In the genomic region with DNA sequence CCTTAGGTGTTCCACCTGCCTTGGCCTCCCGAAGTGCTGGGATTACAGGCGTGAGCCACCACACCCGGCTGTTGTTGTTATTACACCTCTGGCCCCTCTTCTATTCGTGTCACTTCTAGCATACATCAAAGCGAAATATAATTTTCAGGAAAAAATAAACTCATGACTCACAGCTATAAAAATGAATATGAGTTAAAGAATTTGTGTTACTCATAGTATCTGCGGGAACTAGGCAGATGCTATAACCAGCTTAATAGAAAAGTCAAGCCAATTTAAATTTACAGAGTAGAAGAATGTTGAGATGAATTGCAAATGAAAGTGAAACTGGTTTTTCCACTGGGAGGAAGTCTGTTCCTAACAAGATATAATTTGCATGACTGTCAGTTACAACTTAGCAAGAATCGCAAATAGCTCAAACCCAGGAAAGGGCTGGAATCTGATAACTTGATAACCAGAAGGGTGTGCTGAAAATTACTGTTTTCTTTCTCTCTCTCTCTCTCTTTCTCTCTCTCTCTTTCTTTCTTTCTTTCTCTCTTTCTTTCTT, we compare ENCODE assay signal across 1 cellular context.
TF ChIP-seq lines count a peak whose summit lies in the region.

No MANE protein-coding gene starts in this region.

TF ChIP-seq in K562, 482 proteins besides CTCF, POLR2A, EP300 and RAD21 (continued from another document and continues in another):
- TF ChIP-seq XRCC4 (IDR thresholded peaks at IDR 0.05; ENCODE audit: extremely low read depth, insufficient read depth, insufficient read length) (no peak), HNRNPK (IDR thresholded peaks at IDR 0.05; ENCODE audit: low read depth, low read length, poor library complexity, severe bottlenecking) (no peak), MEF2A (IDR thresholded peaks at IDR 0.05; ENCODE audit: control insufficient read depth, low read depth, low read length) (no peak), EWSR1 (IDR thresholded peaks at IDR 0.05; ENCODE audit: borderline replicate concordance, low read depth, partially characterized antibody) (no peak), ETV1 (tag; conservative IDR thresholded peaks at IDR 0.05; ENCODE audit: low read depth) (peak; percentile 67; the same call in 1 of the 2 replicates), CREB5 (CRISPR knock-in tag; IDR thresholded peaks at IDR 0.05) (no peak), MYNN (IDR thresholded peaks at IDR 0.05) (no peak), MYNN (CRISPR knock-in tag; IDR thresholded peaks at IDR 0.05) (no peak), ZNF707 (CRISPR knock-in tag; conservative IDR thresholded peaks at IDR 0.05) (no peak), RBM22 (IDR thresholded peaks at IDR 0.05; ENCODE audit: low read depth, low read length, poor library complexity, severe bottlenecking) (no peak), ZKSCAN1 (IDR thresholded peaks at IDR 0.05; ENCODE audit: low read depth, low read length) (no peak), ERF (CRISPR knock-in tag; IDR thresholded peaks at IDR 0.05) (no peak), DIDO1 (tag; IDR thresholded peaks at IDR 0.05; ENCODE audit: low read depth) (no peak), L3MBTL2 (IDR thresholded peaks at IDR 0.05) (peak; percentile 52; the same call in 1 of the 2 replicates), ETV5 (CRISPR knock-in tag; IDR thresholded peaks at IDR 0.05; ENCODE audit: low read depth) (no peak), GATAD2A (IDR thresholded peaks at IDR 0.05) (no peak), HIVEP1 (CRISPR knock-in tag; IDR thresholded peaks at IDR 0.05) (no peak), GABPB2 (CRISPR knock-in tag; conservative IDR thresholded peaks at IDR 0.05) (no peak), RBM39 (optimal IDR thresholded peaks at IDR 0.05; ENCODE audit: low read depth, low read length) (peak; percentile 83), SETDB1 (IDR thresholded peaks at IDR 0.05; ENCODE audit: low read length) (no peak), ARID1B (IDR thresholded peaks at IDR 0.05) (peak; percentile 72), CBX8 (IDR thresholded peaks at IDR 0.05; ENCODE audit: borderline replicate concordance, extremely low read depth, low read depth, low read length, poor library complexity, severe bottlenecking) (no peak), ZNF77 (CRISPR knock-in tag; IDR thresholded peaks at IDR 0.05) (no peak), FOXA1 (IDR thresholded peaks at IDR 0.05; ENCODE audit: borderline replicate concordance) (no peak), CBFA2T2 (conservative IDR thresholded peaks at IDR 0.05) (peak; percentile 59), GATA2 (CRISPR knock-in tag; IDR thresholded peaks at IDR 0.05) (no peak), FOS (IDR thresholded peaks at IDR 0.05; ENCODE audit: extremely low read depth, insufficient read length) (no peak), TCF3 (CRISPR knock-in tag; IDR thresholded peaks at IDR 0.05) (no peak), ZNF407 (IDR thresholded peaks at IDR 0.05; ENCODE audit: low read depth) (no peak), POLR2AphosphoS5 (IDR thresholded peaks at IDR 0.05; ENCODE audit: control insufficient read depth, insufficient read depth, low read depth, low read length) (no peak), LEF1 (IDR thresholded peaks at IDR 0.05) (peak; percentile 79), ARID3A (IDR thresholded peaks at IDR 0.05; ENCODE audit: borderline replicate concordance, low read depth, low read length) (no peak), ZNF311 (CRISPR knock-in tag; IDR thresholded peaks at IDR 0.05) (peak; percentile 63; the same call in 1 of the 2 replicates), XRCC3 (IDR thresholded peaks at IDR 0.05) (no peak), RBM17 (IDR thresholded peaks at IDR 0.05; ENCODE audit: borderline replicate concordance, low read depth, low read length) (no peak), MCM5 (IDR thresholded peaks at IDR 0.05; ENCODE audit: low read depth) (no peak), ZNF41 (CRISPR knock-in tag; conservative IDR thresholded peaks at IDR 0.05) (no peak), KHSRP (IDR thresholded peaks at IDR 0.05) (no peak), LARP7 (IDR thresholded peaks at IDR 0.05) (no peak)
- TF ChIP-seq, protein P1, sequence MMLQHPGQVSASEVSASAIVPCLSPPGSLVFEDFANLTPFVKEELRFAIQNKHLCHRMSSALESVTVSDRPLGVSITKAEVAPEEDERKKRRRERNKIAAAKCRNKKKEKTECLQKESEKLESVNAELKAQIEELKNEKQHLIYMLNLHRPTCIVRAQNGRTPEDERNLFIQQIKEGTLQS (IDR thresholded peaks at IDR 0.05) = 0 out of 2 replicates have a peak, but pooled peaks have one; percentile 18
- TF ChIP-seq, protein P1 (CRISPR knock-in tag; conservative IDR thresholded peaks at IDR 0.05) = no peak
- TF ChIP-seq, protein P2, sequence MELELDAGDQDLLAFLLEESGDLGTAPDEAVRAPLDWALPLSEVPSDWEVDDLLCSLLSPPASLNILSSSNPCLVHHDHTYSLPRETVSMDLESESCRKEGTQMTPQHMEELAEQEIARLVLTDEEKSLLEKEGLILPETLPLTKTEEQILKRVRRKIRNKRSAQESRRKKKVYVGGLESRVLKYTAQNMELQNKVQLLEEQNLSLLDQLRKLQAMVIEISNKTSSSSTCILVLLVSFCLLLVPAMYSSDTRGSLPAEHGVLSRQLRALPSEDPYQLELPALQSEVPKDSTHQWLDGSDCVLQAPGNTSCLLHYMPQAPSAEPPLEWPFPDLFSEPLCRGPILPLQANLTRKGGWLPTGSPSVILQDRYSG (tag; conservative IDR thresholded peaks at IDR 0.05; ENCODE audit: low read depth) = 0 out of 2 replicates have a peak, but pooled peaks have one; percentile 44
- TF ChIP-seq, protein P3, sequence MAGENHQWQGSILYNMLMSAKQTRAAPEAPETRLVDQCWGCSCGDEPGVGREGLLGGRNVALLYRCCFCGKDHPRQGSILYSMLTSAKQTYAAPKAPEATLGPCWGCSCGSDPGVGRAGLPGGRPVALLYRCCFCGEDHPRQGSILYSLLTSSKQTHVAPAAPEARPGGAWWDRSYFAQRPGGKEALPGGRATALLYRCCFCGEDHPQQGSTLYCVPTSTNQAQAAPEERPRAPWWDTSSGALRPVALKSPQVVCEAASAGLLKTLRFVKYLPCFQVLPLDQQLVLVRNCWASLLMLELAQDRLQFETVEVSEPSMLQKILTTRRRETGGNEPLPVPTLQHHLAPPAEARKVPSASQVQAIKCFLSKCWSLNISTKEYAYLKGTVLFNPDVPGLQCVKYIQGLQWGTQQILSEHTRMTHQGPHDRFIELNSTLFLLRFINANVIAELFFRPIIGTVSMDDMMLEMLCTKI (IDR thresholded peaks at IDR 0.05; ENCODE audit: partially characterized antibody) = no peak
- TF ChIP-seq, protein P4, sequence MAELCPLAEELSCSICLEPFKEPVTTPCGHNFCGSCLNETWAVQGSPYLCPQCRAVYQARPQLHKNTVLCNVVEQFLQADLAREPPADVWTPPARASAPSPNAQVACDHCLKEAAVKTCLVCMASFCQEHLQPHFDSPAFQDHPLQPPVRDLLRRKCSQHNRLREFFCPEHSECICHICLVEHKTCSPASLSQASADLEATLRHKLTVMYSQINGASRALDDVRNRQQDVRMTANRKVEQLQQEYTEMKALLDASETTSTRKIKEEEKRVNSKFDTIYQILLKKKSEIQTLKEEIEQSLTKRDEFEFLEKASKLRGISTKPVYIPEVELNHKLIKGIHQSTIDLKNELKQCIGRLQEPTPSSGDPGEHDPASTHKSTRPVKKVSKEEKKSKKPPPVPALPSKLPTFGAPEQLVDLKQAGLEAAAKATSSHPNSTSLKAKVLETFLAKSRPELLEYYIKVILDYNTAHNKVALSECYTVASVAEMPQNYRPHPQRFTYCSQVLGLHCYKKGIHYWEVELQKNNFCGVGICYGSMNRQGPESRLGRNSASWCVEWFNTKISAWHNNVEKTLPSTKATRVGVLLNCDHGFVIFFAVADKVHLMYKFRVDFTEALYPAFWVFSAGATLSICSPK (IDR thresholded peaks at IDR 0.05; ENCODE audit: borderline replicate concordance) = no peak
- TF ChIP-seq, protein P5, sequence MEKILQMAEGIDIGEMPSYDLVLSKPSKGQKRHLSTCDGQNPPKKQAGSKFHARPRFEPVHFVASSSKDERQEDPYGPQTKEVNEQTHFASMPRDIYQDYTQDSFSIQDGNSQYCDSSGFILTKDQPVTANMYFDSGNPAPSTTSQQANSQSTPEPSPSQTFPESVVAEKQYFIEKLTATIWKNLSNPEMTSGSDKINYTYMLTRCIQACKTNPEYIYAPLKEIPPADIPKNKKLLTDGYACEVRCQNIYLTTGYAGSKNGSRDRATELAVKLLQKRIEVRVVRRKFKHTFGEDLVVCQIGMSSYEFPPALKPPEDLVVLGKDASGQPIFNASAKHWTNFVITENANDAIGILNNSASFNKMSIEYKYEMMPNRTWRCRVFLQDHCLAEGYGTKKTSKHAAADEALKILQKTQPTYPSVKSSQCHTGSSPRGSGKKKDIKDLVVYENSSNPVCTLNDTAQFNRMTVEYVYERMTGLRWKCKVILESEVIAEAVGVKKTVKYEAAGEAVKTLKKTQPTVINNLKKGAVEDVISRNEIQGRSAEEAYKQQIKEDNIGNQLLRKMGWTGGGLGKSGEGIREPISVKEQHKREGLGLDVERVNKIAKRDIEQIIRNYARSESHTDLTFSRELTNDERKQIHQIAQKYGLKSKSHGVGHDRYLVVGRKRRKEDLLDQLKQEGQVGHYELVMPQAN (IDR thresholded peaks at IDR 0.05; ENCODE audit: borderline replicate concordance) = no peak; the same call in 1 of the 2 replicates
